Comparison of ENCODE assay signal across 2 cellular contexts in the genomic region with DNA sequence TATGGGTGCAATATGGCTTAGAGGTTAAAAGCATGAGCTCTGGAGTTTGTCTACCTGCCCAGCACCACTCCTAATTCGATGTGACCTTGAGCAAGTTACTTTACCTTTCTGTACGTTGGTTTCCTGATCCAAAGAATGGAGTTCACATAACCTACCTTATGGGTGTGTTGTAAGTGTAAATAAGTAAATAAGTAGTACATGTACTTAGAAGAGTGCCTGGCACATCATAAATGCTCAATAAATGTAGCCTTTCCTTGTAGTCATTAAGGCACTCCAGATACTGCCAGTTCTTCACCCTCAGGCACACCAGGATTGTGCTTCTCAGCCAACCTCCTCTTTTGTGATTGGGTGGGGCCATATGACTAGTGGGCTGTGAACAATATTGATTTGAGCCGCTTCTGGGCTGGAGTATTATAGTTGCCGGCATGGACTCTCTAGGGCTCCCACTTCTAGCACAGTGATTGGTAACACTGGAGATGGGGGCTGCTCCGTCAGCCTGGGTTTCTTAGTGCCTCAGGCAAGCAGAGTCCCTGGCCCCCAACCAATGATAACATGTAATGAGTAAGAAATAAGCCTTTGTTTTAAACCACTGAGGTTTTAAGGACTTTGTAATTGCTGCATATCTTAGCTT.
TF ChIP-seq lines count a peak whose summit lies in the region.

No MANE protein-coding gene starts in this region.

TF ChIP-seq in SK-N-SH, 30 proteins besides CTCF, POLR2A, EP300 and RAD21:
- TF ChIP-seq, protein P1, sequence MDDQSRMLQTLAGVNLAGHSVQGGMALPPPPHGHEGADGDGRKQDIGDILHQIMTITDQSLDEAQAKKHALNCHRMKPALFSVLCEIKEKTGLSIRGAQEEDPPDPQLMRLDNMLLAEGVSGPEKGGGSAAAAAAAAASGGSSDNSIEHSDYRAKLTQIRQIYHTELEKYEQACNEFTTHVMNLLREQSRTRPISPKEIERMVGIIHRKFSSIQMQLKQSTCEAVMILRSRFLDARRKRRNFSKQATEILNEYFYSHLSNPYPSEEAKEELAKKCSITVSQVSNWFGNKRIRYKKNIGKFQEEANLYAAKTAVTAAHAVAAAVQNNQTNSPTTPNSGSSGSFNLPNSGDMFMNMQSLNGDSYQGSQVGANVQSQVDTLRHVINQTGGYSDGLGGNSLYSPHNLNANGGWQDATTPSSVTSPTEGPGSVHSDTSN (IDR thresholded peaks at IDR 0.05), result no peak
- TF ChIP-seq TCF12 (IDR thresholded peaks at IDR 0.05), result peak; percentile 21; the same call in 1 of the 2 replicates

TF ChIP-seq in SK-N-SH treated with all-trans-retinoic acid at 6 μM for 48 hours, 23 proteins besides CTCF, POLR2A, EP300 and RAD21 (continued from another document):
- TF ChIP-seq, protein P2, sequence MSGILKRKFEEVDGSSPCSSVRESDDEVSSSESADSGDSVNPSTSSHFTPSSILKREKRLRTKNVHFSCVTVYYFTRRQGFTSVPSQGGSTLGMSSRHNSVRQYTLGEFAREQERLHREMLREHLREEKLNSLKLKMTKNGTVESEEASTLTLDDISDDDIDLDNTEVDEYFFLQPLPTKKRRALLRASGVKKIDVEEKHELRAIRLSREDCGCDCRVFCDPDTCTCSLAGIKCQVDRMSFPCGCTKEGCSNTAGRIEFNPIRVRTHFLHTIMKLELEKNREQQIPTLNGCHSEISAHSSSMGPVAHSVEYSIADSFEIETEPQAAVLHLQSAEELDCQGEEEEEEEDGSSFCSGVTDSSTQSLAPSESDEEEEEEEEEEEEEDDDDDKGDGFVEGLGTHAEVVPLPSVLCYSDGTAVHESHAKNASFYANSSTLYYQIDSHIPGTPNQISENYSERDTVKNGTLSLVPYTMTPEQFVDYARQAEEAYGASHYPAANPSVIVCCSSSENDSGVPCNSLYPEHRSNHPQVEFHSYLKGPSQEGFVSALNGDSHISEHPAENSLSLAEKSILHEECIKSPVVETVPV (CRISPR knock-in tag; IDR thresholded peaks at IDR 0.05), result no peak
- TF ChIP-seq CREB5 (CRISPR knock-in tag; IDR thresholded peaks at IDR 0.05; ENCODE audit: low read depth) (no peak), OSR1 (CRISPR knock-in tag; IDR thresholded peaks at IDR 0.05) (no peak)
